ENCODE assay signal across 9 cellular contexts in the genomic region with DNA sequence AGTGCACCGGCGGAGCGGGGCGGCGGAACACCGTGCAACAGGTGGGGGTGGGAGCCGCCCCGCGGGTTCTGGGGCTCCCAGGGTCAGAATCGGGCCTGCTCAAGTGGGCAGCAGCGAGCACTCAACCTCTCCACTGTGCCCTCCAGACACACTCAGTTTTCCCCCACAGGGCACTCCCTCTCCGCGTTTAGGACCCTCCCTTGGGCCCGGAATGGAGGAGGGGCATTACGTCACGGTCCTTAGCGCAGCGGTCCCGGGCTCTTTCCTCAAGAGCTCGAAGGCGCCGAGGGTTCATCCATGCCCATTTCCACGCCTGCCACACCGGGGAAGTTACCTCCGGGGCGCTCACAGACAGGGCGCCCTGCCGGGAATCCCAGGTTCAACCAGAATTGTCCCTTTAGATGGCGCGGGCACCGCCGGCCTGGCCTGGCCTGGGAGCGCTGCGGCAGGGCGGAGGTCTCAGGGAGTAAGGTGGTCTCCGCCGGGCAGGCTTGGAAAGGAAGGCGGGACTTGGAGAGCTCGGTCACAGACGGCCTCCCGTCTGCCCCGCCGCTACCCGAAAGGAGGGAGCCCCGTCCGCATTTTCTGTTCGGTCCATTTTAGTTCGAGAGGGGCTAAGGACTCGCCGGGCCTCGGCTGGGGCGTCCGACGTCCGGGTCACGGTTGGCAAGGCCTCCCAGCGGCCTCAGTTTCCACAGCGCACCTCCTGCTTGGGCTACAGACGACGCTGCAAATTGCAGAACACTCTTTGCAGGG. TPM values are rescaled to one million over a fixed set of nuclear protein-coding genes. Genes with fewer than 3 reads are reported as not detected.
A peak's percentile ranks its signal among the peaks of the same experiment; 100 is the strongest.
DNase-seq lines count a peak whose midpoint lies in the region; ATAC-seq and TF ChIP-seq lines count a peak whose summit lies in the region.
"Had no signal": no experiment of that assay in that cellular context is flagged by ENCODE, and none has a peak within 500 bp of the region (broad histone marks: within the 10 kb centered on the region; RNA-seq: fewer than 3 reads in every experiment).

No MANE protein-coding gene starts in this region.

- 2% methylated on average over 60 of the region's 60 CpGs for WGBS in HUES64

- H3K4me1 ChIP-seq in HUES64 (ENCODE audit: insufficient read depth, low read length) (peaks cover 31% of the 10 kb centered on the region), colonic mucosa (peaks cover 26% of the 10 kb centered on the region)

- DNase-seq in AG08396 (ENCODE audit: low spot score) (peak; percentile 9), colonic mucosa (no peak), NCI-H1436 treated with DMSO at 0.1 percent for 48 hours (lab: John Stamatoyannopoulos, UW) (no peak), ecto neural progenitor cell (ENCODE audit: low spot score) (no peak), KG1 (lab: John Stamatoyannopoulos, UW) (no peak)
- DNase-seq in naive thymus-derived CD8-positive, alpha-beta T cell, result no peak

- peak overlapping the region in 2 of 10 donors; percentile 43 to 56 for H3K27ac Mint-ChIP-seq in naive thymus-derived CD8-positive, alpha-beta T cell

- peak; percentile 6 to 19 for ATAC-seq in naive thymus-derived CD8-positive, alpha-beta T cell
- no peak for ATAC-seq in GM19463 (IDR thresholded peaks at IDR 0.05; ENCODE audit: unreplicated experiment)

- peak overlapping the region; percentile 77 to 89 (median 85) for H3K4me3 Mint-ChIP-seq in naive thymus-derived CD8-positive, alpha-beta T cell

- H3K9me3 ChIP-seq in HUES64 (ENCODE audit: insufficient read depth, low read depth, low read length), result no peaks in the 10 kb centered on the region
- H3K9me3 ChIP-seq in colonic mucosa, result no peaks in the 10 kb centered on the region
- H3K9me3 ChIP-seq: adrenal gland had no signal

- H3K36me3 Mint-ChIP-seq in naive thymus-derived CD8-positive, alpha-beta T cell, result no peaks in the 10 kb centered on the region

- H3K27me3 Mint-ChIP-seq in naive thymus-derived CD8-positive, alpha-beta T cell, result peaks cover 27 to 67% (median 45%) of the 10 kb centered on the region in 5 donors

- peaks cover 0 to 2% (median 0%) of the 10 kb centered on the region in 9 donors for H3K9me3 Mint-ChIP-seq in naive thymus-derived CD8-positive, alpha-beta T cell

- H3K36me3 ChIP-seq in HUES64 (ENCODE audit: insufficient read depth, low read length) (no peaks in the 10 kb centered on the region), colonic mucosa (no peaks in the 10 kb centered on the region)
- H3K36me3 ChIP-seq: adrenal gland had no signal

- peaks cover 20 to 64% (median 55%) of the 10 kb centered on the region in 4 donors for H3K4me1 Mint-ChIP-seq in naive thymus-derived CD8-positive, alpha-beta T cell

- H3K27ac ChIP-seq in HUES64 (ENCODE audit: low read depth, low read length) (no peak overlapping the region), colonic mucosa (no peak overlapping the region)
- H3K27ac ChIP-seq: adrenal gland had no signal

- intact Hi-C loops in colonic mucosa (cut with DNase I), result loop anchor here (2.0 to 10.0 kb wide), 3 partner anchors 290 to 378 kb away; a partner anchor contains a TSS

- H3K27me3 ChIP-seq in HUES64 (ENCODE audit: insufficient read depth, low read length) (peaks cover 96% of the 10 kb centered on the region), colonic mucosa (peaks cover 64% of the 10 kb centered on the region)

- TF ChIP-seq CTCF in colonic mucosa (IDR thresholded peaks at IDR 0.05), result no peak

- POLR2A ChIA-PET in naive thymus-derived CD8-positive, alpha-beta T cell (lab: Charles Lee), result interaction anchor here (0.6 to 2.4 kb wide), 3 partner anchors 8 to 923 kb away, joined by 3 to 20 read pairs (median 3); no protein-coding TSS in a partner anchor

- no peak overlapping the region for H3K9ac ChIP-seq in HUES64 (ENCODE audit: low read depth, low read length)
- H3K9ac ChIP-seq in colonic mucosa (ENCODE audit: low read depth in 2 of 2, low read length in 2 of 2), result peak overlapping the region; percentile 13 to 19

- peak overlapping the region; percentile 52 for H3K4me3 ChIP-seq in HUES64 (ENCODE audit: low read length)
- H3K4me3 ChIP-seq in colonic mucosa, result peak overlapping the region; percentile 32

RNA-seq across cellular contexts. Expression of a gene that starts 5.1 kb away (rescaled TPM):
- polyA plus RNA-seq in HUES64 (2013, experiment 1 of 2), result under 0.01 TPM
- under 0.01 TPM for polyA plus RNA-seq in HUES64 (2013, experiment 2 of 2)
- not detected for total RNA-seq in colonic mucosa
- total RNA-seq in naive thymus-derived CD8-positive, alpha-beta T cell, result not detected
- polyA plus RNA-seq in naive thymus-derived CD8-positive, alpha-beta T cell, result not detected
- total RNA-seq: adrenal gland had no signal
- polyA plus RNA-seq: adrenal gland had no signal

RNA-seq across cellular contexts. Expression of a gene that starts 9.5 kb away (rescaled TPM):
- polyA plus RNA-seq in HUES64 (2013, experiment 1 of 2), result 0.05 TPM
- polyA plus RNA-seq in HUES64 (2013, experiment 2 of 2), result not detected
- under 1 TPM; 0.10 to 0.19 TPM for total RNA-seq in colonic mucosa
- 1 to 10 TPM; 1.0 to 1.4 TPM for total RNA-seq in naive thymus-derived CD8-positive, alpha-beta T cell
- under 1 TPM in 1 of 3 donors, not detected in 2; 0.05 TPM for polyA plus RNA-seq in naive thymus-derived CD8-positive, alpha-beta T cell
